23 cellular contexts compared by ENCODE assay signal in genomic region chr5:16312786-16313185, GRCh38.
"Had no signal": no experiment of that assay in that cellular context is flagged by ENCODE, and none has a peak within 500 bp of the region (broad histone marks: within the 10 kb centered on the region; RNA-seq: fewer than 3 reads in every experiment).

No MANE protein-coding gene starts in this region.

- ATAC-seq: effector memory CD8-positive, alpha-beta T cell; heart right ventricle; left ventricle myocardium superior; mucosa of descending colon; right lobe of liver; stimulated activated naive B cell treated with anti-CD40 and anti-IgM and Interleukin-4, amounts not matched to agents 10 μg/mL and 1 μg/mL and 100 μg/mL, for 72 hours; upper lobe of right lung had no signal

- DNase-seq: cortex of kidney; effector memory CD8-positive, alpha-beta T cell; erythroblast; esophagus squamous epithelium; foreskin melanocyte; glutamatergic neuron; heart right ventricle; hypothalamus; left ventricle myocardium superior; mucosa of descending colon; naive B cell; right lobe of liver; small intestine; stimulated activated CD4-positive, alpha-beta T cell treated with anti-CD3 and anti-CD28 coated beads, Interleukin-15, amount 100 ng/mL, for 24 hours; stimulated activated CD4-positive, alpha-beta T cell treated with anti-CD3 and anti-CD28 coated beads, Interleukin-2, amount 100 ng/mL, for 48 hours; stimulated activated naive B cell treated with anti-CD40 and anti-IgM and Interleukin-4, amounts not matched to agents 10 μg/mL and 1 μg/mL and 100 μg/mL, for 72 hours; transverse colon; upper lobe of right lung; uterus had no signal

- H3K4me1 ChIP-seq: esophagus squamous epithelium, heart right ventricle, neural progenitor cell, parathyroid adenoma, right lobe of liver, transverse colon, upper lobe of right lung, uterus had no signal

- H3K27me3 ChIP-seq: esophagus squamous epithelium, heart right ventricle, neural progenitor cell, right lobe of liver, transverse colon, upper lobe of right lung, uterus had no signal

- H3K9me3 ChIP-seq: mucosa of descending colon, right lobe of liver, thoracic aorta, transverse colon, upper lobe of right lung, uterus had no signal

- H3K36me3 ChIP-seq: esophagus squamous epithelium, heart right ventricle, neural progenitor cell, right lobe of liver, thoracic aorta, transverse colon, upper lobe of right lung, uterus had no signal

- H3K9ac ChIP-seq: neural progenitor cell, parathyroid adenoma had no signal

- H3K27ac ChIP-seq: esophagus squamous epithelium, heart right ventricle, neural progenitor cell, parathyroid adenoma, right lobe of liver, thoracic aorta, transverse colon, upper lobe of right lung, uterus had no signal

- H3K4me3 ChIP-seq: esophagus squamous epithelium, heart right ventricle, lung, mucosa of descending colon, neural progenitor cell, right lobe of liver, thoracic aorta, transverse colon, upper lobe of right lung, uterus had no signal
